21 cellular contexts compared by ENCODE assay signal in genomic region chr20:45576995-45577394, GRCh38. TPM values are rescaled to one million over a fixed set of nuclear protein-coding genes. Genes with fewer than 3 reads are reported as not detected.
DNase-seq lines count a peak whose midpoint lies in the region; ATAC-seq, FAIRE-seq and TF ChIP-seq lines count a peak whose summit lies in the region.
"Had no signal": no experiment of that assay in that cellular context is flagged by ENCODE, and none has a peak within 500 bp of the region (broad histone marks: within the 10 kb centered on the region; RNA-seq: fewer than 3 reads in every experiment).

No MANE protein-coding gene starts in this region.

- H3K79me2 ChIP-seq in astrocyte (ENCODE audit: insufficient read depth, low read length) = no peaks in the 10 kb centered on the region

- H3K27ac ChIP-seq in astrocyte (ENCODE audit: low read depth, low read length) (no peak overlapping the region), left lung (peak overlapping the region in 1 of 2 donors; percentile 47)
- H3K27ac ChIP-seq: right atrium auricular region had no signal

- peaks cover 2% of the 10 kb centered on the region for H3K27me3 Mint-ChIP-seq in astrocyte (ENCODE audit: low read depth, unreplicated experiment)

- no peak for FAIRE-seq in astrocyte (lab: Jason Lieb, UNC)

- TF ChIP-seq CTCF in astrocyte (IDR thresholded peaks at IDR 0.05; ENCODE audit: insufficient read depth, low read depth, low read length) (no peak), left lung (IDR thresholded peaks at IDR 0.05) (no peak)

- no peak overlapping the region for H3K4me2 ChIP-seq in astrocyte (ENCODE audit: low read length)

- H3K9me3 ChIP-seq in astrocyte (ENCODE audit: insufficient read depth, low read depth, low read length) (no peaks in the 10 kb centered on the region), left lung (no peaks in the 10 kb centered on the region)
- H3K9me3 ChIP-seq: vagina had no signal

- peak; percentile 23 for DNase-seq in ELF-1 (ENCODE audit: low read depth, low spot score)
- DNase-seq in astrocyte (ENCODE audit: low read depth) = peak; percentile 35
- no peak for DNase-seq in left lung
- DNase-seq in renal cortical epithelial cell (ENCODE audit: low read depth) = peak; percentile 4
- DNase-seq in activated CD4-positive, alpha-beta T cell treated with anti-CD3 and anti-CD28 coated beads, Interleukin-2, amount 50 U/mL, for 4 hours = no peak
- DNase-seq in SKM-1 treated with dmso at 0.1 percent for 144 hours (lab: John Stamatoyannopoulos, UW; ENCODE audit: unreplicated experiment) = no peak
- no peak for DNase-seq in NCI-H82 treated with DMSO at 0.1 percent for 48 hours (lab: John Stamatoyannopoulos, UW; ENCODE audit: unreplicated experiment)
- no peak for DNase-seq in C1 segment of cervical spinal cord (lab: John Stamatoyannopoulos, UW)
- DNase-seq: activated naive CD4-positive, alpha-beta T cell treated with anti-CD3 and anti-CD28 coated beads for 36 hours; activated T-cell treated with anti-CD3 and anti-CD28 coated beads, Interleukin-2, amount 50 U/mL, for 24 hours; aorta; CD8-positive, alpha-beta T cell; left cardiac atrium; NCI-H524 treated with DMSO at 0.1 percent for 48 hours; occipital lobe; substantia nigra had no signal

- H3K9me3 Mint-ChIP-seq in astrocyte (ENCODE audit: unreplicated experiment) = peaks cover 3% of the 10 kb centered on the region
- H3K9me3 Mint-ChIP-seq: activated naive CD4-positive, alpha-beta T cell treated with anti-CD3 and anti-CD28 coated beads for 36 hours; activated T-cell treated with anti-CD3 and anti-CD28 coated beads, Interleukin-2, amount 50 U/mL, for 24 hours; CD8-positive, alpha-beta T cell had no signal

- no peak overlapping the region for H3K27ac Mint-ChIP-seq in astrocyte (ENCODE audit: unreplicated experiment)
- H3K27ac Mint-ChIP-seq: activated naive CD4-positive, alpha-beta T cell treated with anti-CD3 and anti-CD28 coated beads for 36 hours; activated T-cell treated with anti-CD3 and anti-CD28 coated beads, Interleukin-2, amount 50 U/mL, for 24 hours; CD8-positive, alpha-beta T cell had no signal

- H3K36me3 ChIP-seq in astrocyte (ENCODE audit: insufficient read depth, low read length) = no peaks in the 10 kb centered on the region
- no peaks in the 10 kb centered on the region for H3K36me3 ChIP-seq in left lung
- H3K36me3 ChIP-seq: right atrium auricular region, vagina had no signal

- intact Hi-C loops in left lung (cut with DNase I) = no loop called here

- no peak overlapping the region for H3K4me3 Mint-ChIP-seq in astrocyte (ENCODE audit: unreplicated experiment)
- H3K4me3 Mint-ChIP-seq: activated naive CD4-positive, alpha-beta T cell treated with anti-CD3 and anti-CD28 coated beads for 36 hours; activated T-cell treated with anti-CD3 and anti-CD28 coated beads, Interleukin-2, amount 50 U/mL, for 24 hours; CD8-positive, alpha-beta T cell had no signal

- ATAC-seq in left lung = peak; percentile 85
- ATAC-seq: activated CD4-positive, CD25-positive, alpha-beta regulatory T cell treated with anti-CD3 and anti-CD28 coated beads, Interleukin-2, amount 50 U/mL, for 24 hours; CD8-positive, alpha-beta T cell; left cardiac atrium had no signal

- peaks cover 3% of the 10 kb centered on the region for H3K4me1 Mint-ChIP-seq in astrocyte (ENCODE audit: low read depth, unreplicated experiment)

- H3K4me3 ChIP-seq in astrocyte (ENCODE audit: insufficient read depth, low read depth, low read length) (no peak overlapping the region), left lung (no peak overlapping the region)
- H3K4me3 ChIP-seq: right atrium auricular region, vagina had no signal

- H3K27me3 ChIP-seq in astrocyte (ENCODE audit: insufficient read depth, low read length) (no peaks in the 10 kb centered on the region), left lung (peaks cover 0 to 10% of the 10 kb centered on the region in 2 donors)
- H3K27me3 ChIP-seq: right atrium auricular region, vagina had no signal

- H3K4me1 ChIP-seq in astrocyte (ENCODE audit: insufficient read depth, low read length) (no peaks in the 10 kb centered on the region), left lung (no peaks in the 10 kb centered on the region)
- H3K4me1 ChIP-seq: right atrium auricular region had no signal

- H3K36me3 Mint-ChIP-seq in astrocyte (ENCODE audit: low read depth, unreplicated experiment) = no peaks in the 10 kb centered on the region
- H3K36me3 Mint-ChIP-seq: CD8-positive, alpha-beta T cell had no signal

- H4K20me1 ChIP-seq in astrocyte (ENCODE audit: insufficient read depth, low read length) = no peaks in the 10 kb centered on the region

- no peak overlapping the region for H2AFZ ChIP-seq in astrocyte (ENCODE audit: low read depth, low read length)

- no peak overlapping the region for H3K9ac ChIP-seq in astrocyte (ENCODE audit: low read length)

RNA-seq across cellular contexts. Expression of gene WFDC8, which starts 2.1 kb away (rescaled TPM):
- total RNA-seq in astrocyte (not detected in 2 replicates), left lung (not detected), renal cortical epithelial cell (not detected in 2 replicates)
- total RNA-seq: activated naive CD4-positive, alpha-beta T cell treated with anti-CD3 and anti-CD28 coated beads for 36 hours; aorta; CD8-positive, alpha-beta T cell; epithelial cell of proximal tubule; left cardiac atrium; M059J; occipital lobe; right atrium auricular region; vagina had no signal

RNA-seq across cellular contexts. Expression of gene EPPIN, which starts 29.8 kb away (rescaled TPM):
- total RNA-seq in astrocyte (not detected in 2 replicates), left lung (not detected), renal cortical epithelial cell (not detected in 2 replicates)
- total RNA-seq: activated naive CD4-positive, alpha-beta T cell treated with anti-CD3 and anti-CD28 coated beads for 36 hours; aorta; CD8-positive, alpha-beta T cell; epithelial cell of proximal tubule; M059J; occipital lobe; right atrium auricular region; vagina had no signal

RNA-seq across cellular contexts. Expression of gene WFDC6, which starts 37.7 kb away (rescaled TPM):
- not detected in 2 replicates for total RNA-seq in astrocyte
- total RNA-seq in left lung = not detected
- total RNA-seq in renal cortical epithelial cell = not detected in 2 replicates
- total RNA-seq: activated naive CD4-positive, alpha-beta T cell treated with anti-CD3 and anti-CD28 coated beads for 36 hours; aorta; CD8-positive, alpha-beta T cell; epithelial cell of proximal tubule; left cardiac atrium; M059J; occipital lobe; right atrium auricular region; vagina had no signal

RNA-seq across cellular contexts. Expression of gene WFDC10A, which starts 52.5 kb away (rescaled TPM):
- total RNA-seq in astrocyte = not detected in 2 replicates
- not detected for total RNA-seq in left lung
- total RNA-seq in renal cortical epithelial cell = not detected in 2 replicates
- total RNA-seq: activated naive CD4-positive, alpha-beta T cell treated with anti-CD3 and anti-CD28 coated beads for 36 hours; aorta; CD8-positive, alpha-beta T cell; epithelial cell of proximal tubule; left cardiac atrium; M059J; occipital lobe; right atrium auricular region; vagina had no signal

RNA-seq across cellular contexts. Expression of gene WFDC9, which starts 54.1 kb away (rescaled TPM):
- total RNA-seq in astrocyte (not detected in 2 replicates), left lung (not detected), renal cortical epithelial cell (not detected in 2 replicates)
- total RNA-seq: activated naive CD4-positive, alpha-beta T cell treated with anti-CD3 and anti-CD28 coated beads for 36 hours; aorta; CD8-positive, alpha-beta T cell; epithelial cell of proximal tubule; left cardiac atrium; M059J; occipital lobe; right atrium auricular region; vagina had no signal

Comparison
In these comparisons a context has a peak if more than half of its experiments do, and no peak if none do; other contexts are left out.
1. DNase-seq: peak in ELF-1 (single experiment), astrocyte (single experiment) and renal cortical epithelial cell (single experiment); none in left lung (0 of 2), activated CD4-positive, alpha-beta T cell treated with anti-CD3 and anti-CD28 coated beads, Interleukin-2, amount 50 U/mL, for 4 hours (0 of 2), SKM-1 treated with dmso at 0.1 percent for 144 hours (single experiment), NCI-H82 treated with DMSO at 0.1 percent for 48 hours (single experiment) and C1 segment of cervical spinal cord (0 of 14).